Comparison of ENCODE assay signal across 9 cellular contexts in the genomic region with DNA sequence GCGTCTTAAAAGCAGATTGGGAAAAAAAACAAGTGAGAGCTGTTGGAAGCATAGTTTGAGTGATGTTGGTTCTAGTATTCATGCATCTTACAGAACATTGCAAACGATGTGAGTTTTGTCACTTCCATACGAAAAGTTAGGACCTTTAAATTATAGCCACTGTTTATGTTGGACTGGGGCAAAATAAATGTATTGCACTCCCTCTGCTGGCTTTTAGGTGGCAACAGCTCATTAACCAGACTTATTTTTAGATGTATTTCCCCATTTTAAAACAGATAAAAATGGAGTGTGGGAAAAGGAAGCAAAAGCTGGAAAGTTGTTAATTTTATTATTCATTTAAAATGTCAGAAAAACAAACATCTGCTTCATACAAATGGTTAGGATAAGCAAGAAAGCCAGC.
A peak's percentile ranks its signal among the peaks of the same experiment; 100 is the strongest.
DNase-seq lines count a peak whose midpoint lies in the region; ATAC-seq and TF ChIP-seq lines count a peak whose summit lies in the region.
"Had no signal": no experiment of that assay in that cellular context is flagged by ENCODE, and none has a peak within 500 bp of the region (broad histone marks: within the 10 kb centered on the region; RNA-seq: fewer than 3 reads in every experiment).

No MANE protein-coding gene starts in this region.

- DNase-seq in GM10266 (ENCODE audit: extremely low spot score): no peak
- DNase-seq in OCI-M1 (lab: John Stamatoyannopoulos, UW): peak; percentile 68
- peak; percentile 31 for DNase-seq in fibroblast of villous mesenchyme (ENCODE audit: low read depth)
- DNase-seq in posterior vena cava (ENCODE audit: low spot score): no peak
- DNase-seq in GOT3 (lab: John Stamatoyannopoulos, UW): no peak
- no peak for DNase-seq in T-helper 1 cell

- TF ChIP-seq CTCF in 22Rv1 (IDR thresholded peaks at IDR 0.05) (peak; percentile 70), GM10266 (IDR thresholded peaks at IDR 0.05; ENCODE audit: control insufficient read depth, insufficient read depth, low read depth, missing control alignments) (peak; percentile 31), fibroblast of villous mesenchyme (IDR thresholded peaks at IDR 0.05; ENCODE audit: insufficient read depth, low read depth, low read length) (peak; percentile 39)

- H3K27ac ChIP-seq in 22Rv1: no peak overlapping the region
- H3K27ac ChIP-seq: skin epidermis had no signal

- no peak for ATAC-seq in GM19035 (IDR thresholded peaks at IDR 0.05; ENCODE audit: unreplicated experiment)

- intact Hi-C loops in posterior vena cava (cut with DNase I): no loop called here

- H3K4me3 ChIP-seq in fibroblast of villous mesenchyme (ENCODE audit: low read depth, low read length): no peak overlapping the region
- H3K4me3 ChIP-seq: skin epidermis had no signal

Comparison
In these comparisons a context has a peak if more than half of its experiments do, and no peak if none do; other contexts are left out.
1. DNase-seq: peak in OCI-M1 (single experiment) and fibroblast of villous mesenchyme (single experiment); none in GM10266 (single experiment), posterior vena cava (single experiment), GOT3 (single experiment) and T-helper 1 cell (0 of 5).
2. Peak in every context shown above with its lines, with median percentiles within 50 percentile points of each other: CTCF ChIP-seq.